10 cellular contexts compared by ENCODE assay signal in the genomic region with DNA sequence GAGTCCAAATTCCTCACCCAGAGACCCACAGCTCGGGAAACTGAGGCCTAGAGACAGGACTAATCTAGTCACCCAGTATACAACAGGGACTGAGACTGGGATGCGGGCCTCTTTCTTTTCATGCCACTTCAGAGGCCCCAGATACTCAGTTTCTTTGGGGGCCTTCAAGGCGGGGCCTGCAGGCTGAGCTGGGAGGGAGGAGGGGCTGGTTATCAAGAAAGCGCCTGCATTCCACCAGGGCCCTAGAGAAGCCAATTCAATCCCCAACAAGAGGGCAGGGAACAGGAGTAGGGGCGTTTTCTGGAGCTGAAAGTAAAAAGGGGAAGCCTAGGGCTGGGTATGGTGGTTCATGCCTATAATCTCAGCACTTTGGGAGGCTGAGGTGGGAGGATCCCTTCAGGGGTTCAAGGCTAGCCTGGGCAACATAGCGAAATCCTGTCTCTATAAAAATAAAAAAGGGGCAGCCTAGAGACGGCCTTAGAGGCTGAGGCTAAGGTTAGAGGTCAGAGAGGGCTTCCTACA. TPM values are rescaled to one million over a fixed set of nuclear protein-coding genes. Genes with fewer than 3 reads are reported as not detected.
DNase-seq lines count a peak whose midpoint lies in the region; ATAC-seq and TF ChIP-seq lines count a peak whose summit lies in the region.
"Had no signal": no experiment of that assay in that cellular context is flagged by ENCODE, and none has a peak within 500 bp of the region (broad histone marks: within the 10 kb centered on the region; RNA-seq: fewer than 3 reads in every experiment).

No MANE protein-coding gene starts in this region.

- no peaks in the 10 kb centered on the region for H3K9me3 ChIP-seq in HUES48 (ENCODE audit: control insufficient read depth, insufficient read depth, low read length)
- H3K9me3 ChIP-seq in naive thymus-derived CD4-positive, alpha-beta T cell (ENCODE audit: control insufficient read depth in 2 of 3, low read length in 3 of 3): no peaks in the 10 kb centered on the region

- TF ChIP-seq CTCF in AG04449 (IDR thresholded peaks at IDR 0.05; ENCODE audit: insufficient read depth, low read length, missing control alignments) (no peak), brain (conservative IDR thresholded peaks at IDR 0.05) (no peak), omental fat pad (IDR thresholded peaks at IDR 0.05) (no peak)

- POLR2A ChIA-PET in AG04449 (lab: Yijun Ruan, JAX): interaction anchor here (1.0 kb wide), 1 partner anchor 9 kb away, joined by 4 read pairs; a partner anchor contains a TSS
- POLR2A ChIA-PET in naive thymus-derived CD4-positive, alpha-beta T cell (lab: Charles Lee): interaction anchor here (0.5 to 3.1 kb wide), 6 partner anchors 9 to 203 kb away, joined by 3 to 17 read pairs (median 3); a partner anchor contains a TSS

- peaks cover 7% of the 10 kb centered on the region for H3K36me3 Mint-ChIP-seq in brain
- peaks cover 0 to 11% (median 6%) of the 10 kb centered on the region in 5 donors for H3K36me3 Mint-ChIP-seq in naive thymus-derived CD4-positive, alpha-beta T cell

- intact Hi-C loops in naive thymus-derived CD4-positive, alpha-beta T cell (cut with micrococcal nuclease): loop anchor here in 1 of 2 donors (5.0 kb wide), 1 partner anchor 182 kb away; a partner anchor contains a TSS

- no peaks in the 10 kb centered on the region for H3K27me3 ChIP-seq in HUES48 (ENCODE audit: control insufficient read depth, insufficient read depth, low read length)
- no peaks in the 10 kb centered on the region for H3K27me3 ChIP-seq in naive thymus-derived CD4-positive, alpha-beta T cell (ENCODE audit: control insufficient read depth in 2 of 2, insufficient read depth in 2 of 2, low read length in 2 of 2)

- peaks cover 44% of the 10 kb centered on the region for H3K4me1 Mint-ChIP-seq in brain
- H3K4me1 Mint-ChIP-seq in naive thymus-derived CD4-positive, alpha-beta T cell: peaks cover 14 to 33% (median 25%) of the 10 kb centered on the region in 7 donors

- peak overlapping the region; percentile 82 for H3K27ac ChIP-seq in HUES48 (ENCODE audit: low read depth, low read length)
- peak overlapping the region; percentile 83 for H3K27ac ChIP-seq in naive thymus-derived CD4-positive, alpha-beta T cell (ENCODE audit: low read depth, low read length)

- H3K9ac ChIP-seq in HUES48 (ENCODE audit: low read depth, low read length): no peak overlapping the region

- CTCF ChIA-PET in AG04449 (lab: Yijun Ruan, JAX): interaction anchor here (0.9 to 5.5 kb wide), 9 partner anchors 18 to 99 kb away, joined by 3 to 40 read pairs (median 5); a partner anchor contains a TSS
- CTCF ChIA-PET in naive thymus-derived CD4-positive, alpha-beta T cell (lab: Charles Lee): interaction anchor here (0.7 kb wide), 1 partner anchor 33 kb away, joined by 3 read pairs; no protein-coding TSS in a partner anchor

- peaks cover 34% of the 10 kb centered on the region for H3K36me3 ChIP-seq in HUES48 (ENCODE audit: control insufficient read depth, insufficient read depth, low read length)
- peaks cover 0 to 42% (median 15%) of the 10 kb centered on the region in 3 experiments for H3K36me3 ChIP-seq in naive thymus-derived CD4-positive, alpha-beta T cell (ENCODE audit: control insufficient read depth in 2 of 3, insufficient read depth in 3 of 3, low read length in 3 of 3)

- peaks cover 12% of the 10 kb centered on the region; the same call in 1 of the 2 replicates for H3K4me1 ChIP-seq in HUES48 (ENCODE audit: control insufficient read depth, insufficient read depth, low read length)
- peaks cover 18 to 22% of the 10 kb centered on the region in 2 donors for H3K4me1 ChIP-seq in naive thymus-derived CD4-positive, alpha-beta T cell (ENCODE audit: control insufficient read depth in 2 of 2, insufficient read depth in 2 of 2, low read length in 2 of 2)

- H3K9me3 Mint-ChIP-seq in brain: peaks cover 0 to 2% (median 0%) of the 10 kb centered on the region in 5 experiments
- no peaks in the 10 kb centered on the region for H3K9me3 Mint-ChIP-seq in naive thymus-derived CD4-positive, alpha-beta T cell

- H3K4me3 Mint-ChIP-seq in brain: peak overlapping the region; percentile 89 to 99 (median 96)
- H3K4me3 Mint-ChIP-seq in naive thymus-derived CD4-positive, alpha-beta T cell: peak overlapping the region; percentile 88 to 98 (median 91)

- ATAC-seq in naive thymus-derived CD4-positive, alpha-beta T cell: no peak
- ATAC-seq in omental fat pad (ENCODE audit: low FRiP score) (no peak), GM21717 (IDR thresholded peaks at IDR 0.05; ENCODE audit: unreplicated experiment) (no peak), left lobe of liver (no peak)

- DNase-seq in AG04449 (ENCODE audit: low read depth, low spot score) (no peak), omental fat pad (ENCODE audit: low spot score) (no peak), nucleus accumbens (lab: John Stamatoyannopoulos, UW) (no peak), left lobe of liver (ENCODE audit: low spot score) (no peak)
- DNase-seq in naive thymus-derived CD4-positive, alpha-beta T cell: no peak
- DNase-seq: GDM1, NCI-H526 treated with DMSO at 0.1 percent for 48 hours had no signal

- H3K4me3 ChIP-seq in AG04449 (ENCODE audit: low read depth, low read length): peak overlapping the region; percentile 64
- peak overlapping the region; percentile 84 for H3K4me3 ChIP-seq in HUES48 (ENCODE audit: low read depth, low read length)
- no peak overlapping the region for H3K4me3 ChIP-seq in naive thymus-derived CD4-positive, alpha-beta T cell (ENCODE audit: low read length)

- peak overlapping the region in 3 of 5 experiments; percentile 98 to 99 (median 99) for H3K27ac Mint-ChIP-seq in brain
- H3K27ac Mint-ChIP-seq in naive thymus-derived CD4-positive, alpha-beta T cell: peak overlapping the region in 8 of 9 donors; percentile 81 to 99 (median 90)

- H3K27me3 Mint-ChIP-seq in brain: no peaks in the 10 kb centered on the region
- no peaks in the 10 kb centered on the region for H3K27me3 Mint-ChIP-seq in naive thymus-derived CD4-positive, alpha-beta T cell

RNA-seq across cellular contexts. Expression of a gene that starts 1.6 kb away (rescaled TPM):
- polyA plus RNA-seq in brain (ENCODE audit: insufficient read depth, low read depth, low replicate concordance): 20.4 TPM
- 100 to 1,000 TPM in 1 of 5 experiments, 10 to 100 TPM in 4; 30.6 to 105 (median 36.2) TPM for total RNA-seq in naive thymus-derived CD4-positive, alpha-beta T cell
- 1 to 10 TPM; 3.4 to 5.2 TPM for polyA plus RNA-seq in naive thymus-derived CD4-positive, alpha-beta T cell
- 10 to 100 TPM; 20.3 to 34.8 (median 22.2) TPM for total RNA-seq in omental fat pad
- total RNA-seq in left lobe of liver: 34.0 TPM

RNA-seq across cellular contexts. Expression of a gene that starts 9.1 kb away (rescaled TPM):
- 58.2 TPM for polyA plus RNA-seq in brain (ENCODE audit: insufficient read depth, low read depth, low replicate concordance)
- 10 to 100 TPM; 11.9 to 19.1 (median 18.8) TPM for total RNA-seq in naive thymus-derived CD4-positive, alpha-beta T cell
- polyA plus RNA-seq in naive thymus-derived CD4-positive, alpha-beta T cell: 1 to 10 TPM; 4.5 to 7.5 TPM
- total RNA-seq in omental fat pad (10 to 100 TPM in 3 of 4 donors, 1 to 10 TPM in 1; 7.8 to 20.3 (median 12.4) TPM), left lobe of liver (9.1 TPM)

RNA-seq across cellular contexts. Expression of a gene that starts 20.3 kb away (rescaled TPM):
- not detected for polyA plus RNA-seq in brain (ENCODE audit: insufficient read depth, low read depth, low replicate concordance)
- total RNA-seq in naive thymus-derived CD4-positive, alpha-beta T cell: under 1 TPM in 1 of 5 experiments, not detected in 4; 0.48 TPM
- polyA plus RNA-seq in naive thymus-derived CD4-positive, alpha-beta T cell: not detected
- total RNA-seq in omental fat pad: not detected
- 0.25 TPM for total RNA-seq in left lobe of liver

RNA-seq across cellular contexts. Expression of a gene that starts 37.0 kb away (rescaled TPM):
- 43.9 TPM for polyA plus RNA-seq in brain (ENCODE audit: insufficient read depth, low read depth, low replicate concordance)
- 100 to 1,000 TPM; 124 to 263 (median 208) TPM for total RNA-seq in naive thymus-derived CD4-positive, alpha-beta T cell
- 100 to 1,000 TPM; 102 to 141 TPM for polyA plus RNA-seq in naive thymus-derived CD4-positive, alpha-beta T cell
- total RNA-seq in omental fat pad: 100 to 1,000 TPM in 2 of 4 donors, 10 to 100 TPM in 2; 66.4 to 226 (median 94.8) TPM
- 29.9 TPM for total RNA-seq in left lobe of liver

RNA-seq across cellular contexts. Expression of a gene that starts 56.5 kb away (rescaled TPM):
- not detected for polyA plus RNA-seq in brain (ENCODE audit: insufficient read depth, low read depth, low replicate concordance)
- 1 to 10 TPM in 1 of 5 experiments, under 1 TPM in 3, not detected in 1; 0.48 to 1.1 (median 0.85) TPM for total RNA-seq in naive thymus-derived CD4-positive, alpha-beta T cell
- 1 to 10 TPM in 1 of 2 donors, not detected in 1; 1.2 TPM for polyA plus RNA-seq in naive thymus-derived CD4-positive, alpha-beta T cell
- total RNA-seq in omental fat pad (not detected), left lobe of liver (not detected)
